Comparison of ENCODE assay signal across 25 cellular contexts in genomic region chr1:225412301-225412700, GRCh38.
"Had no signal": no experiment of that assay in that cellular context is flagged by ENCODE, and none has a peak within 500 bp of the region (broad histone marks: within the 10 kb centered on the region; RNA-seq: fewer than 3 reads in every experiment).

No MANE protein-coding gene starts in this region.

- DNase-seq: activated CD4-positive, alpha-beta T cell treated with anti-CD3 and anti-CD28 coated beads for 48 hours; activated CD4-positive, alpha-beta T cell treated with anti-CD3 and anti-CD28 coated beads, Interleukin-2, amount 50 U/mL, for 4 hours; activated CD4-positive, CD25-positive, alpha-beta regulatory T cell treated with anti-CD3 and anti-CD28 coated beads, Interleukin-2, amount 50 U/mL, for 72 hours; activated CD8-positive, alpha-beta memory T cell treated with anti-CD3 and anti-CD28 coated beads, Interleukin-2, amount 50 U/mL, for 48 hours; activated CD8-positive, alpha-beta T cell treated with anti-CD3 and anti-CD28 coated beads, Interleukin-2, amount 10 ng/mL, durations not matched to agents 7 days and 5 days; activated T-cell treated with anti-CD3 and anti-CD28 coated beads, Interleukin-2, amount 50 U/mL, for 1 hour; aorta; Karpas-422; MM.1S; NCI-H1105; NCI-H1436; NCI-H1694 treated with DMSO at 0.1 percent for 48 hours; NCI-H2029 treated with DMSO at 0.1 percent for 48 hours; NCI-H345; NCI-H510A; NCI-H526 treated with DMSO at 0.1 percent for 48 hours; NCI-H82; OCI-M1; RPMI8226; T-cell; WERI-Rb-1 had no signal

- H3K27ac ChIP-seq: SK-N-MC, WERI-Rb-1 had no signal

- ATAC-seq: activated CD8-positive, alpha-beta T cell treated with anti-CD3 and anti-CD28 coated beads, Interleukin-2, amount 10 ng/mL, durations not matched to agents 7 days and 5 days; Panc1; Right ventricle myocardium inferior; T-cell had no signal

- H3K4me3 ChIP-seq: SK-N-MC had no signal

- FAIRE-seq: bronchial epithelial cell had no signal
